Comparison of ENCODE assay signal across 19 cellular contexts in genomic region chr18:31489311-31489710, GRCh38. TPM values are rescaled to one million over a fixed set of nuclear protein-coding genes. Genes with fewer than 3 reads are reported as not detected.
DNase-seq lines count a peak whose midpoint lies in the region; ATAC-seq and TF ChIP-seq lines count a peak whose summit lies in the region.
"Had no signal": no experiment of that assay in that cellular context is flagged by ENCODE, and none has a peak within 500 bp of the region (broad histone marks: within the 10 kb centered on the region; RNA-seq: fewer than 3 reads in every experiment).

No MANE protein-coding gene starts in this region.

- H3K27me3 Mint-ChIP-seq in type B pancreatic cell, result no peaks in the 10 kb centered on the region
- no peaks in the 10 kb centered on the region for H3K27me3 Mint-ChIP-seq in activated naive CD8-positive, alpha-beta T cell treated with anti-CD3 and anti-CD28 coated beads, Interleukin-2, amount 50 U/mL, for 24 hours

- H3K4me2 ChIP-seq in mammary epithelial cell (ENCODE audit: insufficient read depth, low read depth, low read length), result peak overlapping the region; percentile 25
- H3K4me2 ChIP-seq: BLaER1 had no signal

- no peak overlapping the region for H2AFZ ChIP-seq in mammary epithelial cell (ENCODE audit: low read depth, low read length)

- DNase-seq in DMS53 (lab: John Stamatoyannopoulos, UW), result peak; percentile 7
- no peak for DNase-seq in DMS53 treated with DMSO at 0.1 percent for 48 hours (lab: John Stamatoyannopoulos, UW; ENCODE audit: unreplicated experiment)
- DNase-seq in mammary epithelial cell, result peak; percentile 67
- peak; percentile 12 for DNase-seq in iris pigment epithelial cell (ENCODE audit: low read depth)
- DNase-seq in type B pancreatic cell (ENCODE audit: extremely low spot score, unreplicated experiment), result no peak
- no peak for DNase-seq in DMS114 treated with DMSO at 0.1 percent for 48 hours (lab: John Stamatoyannopoulos, UW; ENCODE audit: unreplicated experiment)
- DNase-seq in stimulated activated CD4-positive, alpha-beta T cell treated with anti-CD3 and anti-CD28 coated beads, Interleukin-4, amount 100 ng/mL, for 1 hour, result no peak
- DNase-seq in activated naive CD8-positive, alpha-beta T cell treated with anti-CD3 and anti-CD28 coated beads, Interleukin-2, amount 50 U/mL, for 24 hours, result no peak
- DNase-seq: DMS 273 treated with DMSO at 0.1 percent for 48 hours; HCEC 1CT; IMR-90; Kasumi-1; NCI-H2029; NCI-H2227 treated with DMSO at 0.1 percent for 48 hours; NCI-H526 treated with DMSO at 0.1 percent for 48 hours; NK-92 treated with Interleukin-12 subunit alpha and Interleukin-12 subunit beta, amount 100 ng/mL, for 24 hours; OCI-M1 had no signal

- H3K27ac Mint-ChIP-seq in type B pancreatic cell, result peak overlapping the region; percentile 62
- no peak overlapping the region for H3K27ac Mint-ChIP-seq in activated naive CD8-positive, alpha-beta T cell treated with anti-CD3 and anti-CD28 coated beads, Interleukin-2, amount 50 U/mL, for 24 hours

- TF ChIP-seq CTCF in mammary epithelial cell (conservative IDR thresholded peaks at IDR 0.05 in 1 of 2, IDR thresholded peaks at IDR 0.05 in 1 of 2; ENCODE audit: extremely low read depth in 1 of 2, insufficient read depth in 1 of 2, low read depth in 1 of 2, low read length in 2 of 2) (no peak), type B pancreatic cell (conservative IDR thresholded peaks at IDR 0.05) (no peak)

- no TSS peak for BruUV-seq in mammary epithelial cell (replicated peaks; lab: Mats Ljungman, UMichigan)

- no peak overlapping the region for H3K9ac ChIP-seq in mammary epithelial cell (ENCODE audit: insufficient read depth, low read length)
- H3K9ac ChIP-seq: BLaER1 had no signal

- dilution Hi-C loops in mammary epithelial cell (cut with HindIII; ENCODE audit: low sequenced_read_pairs), result no loop called here

- no peaks in the 10 kb centered on the region for H3K36me3 ChIP-seq in mammary epithelial cell (ENCODE audit: insufficient read depth, low read length)
- H3K36me3 ChIP-seq: BLaER1 had no signal

- peaks cover 54% of the 10 kb centered on the region for H3K4me1 ChIP-seq in mammary epithelial cell (ENCODE audit: insufficient read depth, low read length)
- H3K4me1 ChIP-seq: BLaER1 had no signal

- intact Hi-C loops in mammary epithelial cell (cut with micrococcal nuclease), result no loop called here

- in situ Hi-C loops in mammary epithelial cell (cut with MboI; ENCODE audit: low sequenced_read_pairs in 2 of 2), result no loop called here

- H3K9me3 ChIP-seq in mammary epithelial cell (replicated peaks; ENCODE audit: insufficient read depth, low read length), result no peaks in the 10 kb centered on the region
- H3K9me3 ChIP-seq: BLaER1 had no signal

- CTCF ChIA-PET in mammary epithelial cell (lab: Charles Lee; ENCODE audit: low non-redundant PET), result no interaction called here

- no peaks in the 10 kb centered on the region for H3K36me3 Mint-ChIP-seq in type B pancreatic cell
- no peaks in the 10 kb centered on the region for H3K36me3 Mint-ChIP-seq in activated naive CD8-positive, alpha-beta T cell treated with anti-CD3 and anti-CD28 coated beads, Interleukin-2, amount 50 U/mL, for 24 hours (ENCODE audit: low read depth)

- H3K79me2 ChIP-seq in mammary epithelial cell (ENCODE audit: insufficient read depth, low read length), result no peaks in the 10 kb centered on the region

- H3K9me3 Mint-ChIP-seq in type B pancreatic cell, result peaks cover 6% of the 10 kb centered on the region
- no peaks in the 10 kb centered on the region for H3K9me3 Mint-ChIP-seq in activated naive CD8-positive, alpha-beta T cell treated with anti-CD3 and anti-CD28 coated beads, Interleukin-2, amount 50 U/mL, for 24 hours

- peaks cover 15% of the 10 kb centered on the region for H3K4me1 Mint-ChIP-seq in type B pancreatic cell (ENCODE audit: unreplicated experiment)
- H3K4me1 Mint-ChIP-seq in activated naive CD8-positive, alpha-beta T cell treated with anti-CD3 and anti-CD28 coated beads, Interleukin-2, amount 50 U/mL, for 24 hours, result no peaks in the 10 kb centered on the region

- no peaks in the 10 kb centered on the region for H4K20me1 ChIP-seq in mammary epithelial cell (ENCODE audit: insufficient read depth, low read length)
- H4K20me1 ChIP-seq: BLaER1 had no signal

- H3K4me3 ChIP-seq in mammary epithelial cell (replicated peaks in 1 of 3; ENCODE audit: insufficient read depth in 1 of 3, low read depth in 2 of 3, low read length in 3 of 3), result no peak overlapping the region
- H3K4me3 ChIP-seq: BLaER1 had no signal

- peak overlapping the region; percentile 14 for H3K4me3 Mint-ChIP-seq in type B pancreatic cell
- H3K4me3 Mint-ChIP-seq in activated naive CD8-positive, alpha-beta T cell treated with anti-CD3 and anti-CD28 coated beads, Interleukin-2, amount 50 U/mL, for 24 hours, result no peak overlapping the region

- ATAC-seq in activated naive CD8-positive, alpha-beta T cell treated with anti-CD3 and anti-CD28 coated beads, Interleukin-2, amount 50 U/mL, for 24 hours, result no peak

- 95% methylated on average over 1 of the region's 1 CpG for WGBS in mammary epithelial cell (ENCODE audit: low coverage, missing lambda C conversion rate)

- peak overlapping the region; percentile 92 for H3K27ac ChIP-seq in mammary epithelial cell (ENCODE audit: insufficient read depth, low read depth, low read length)
- H3K27ac ChIP-seq: 22Rv1, BLaER1 had no signal

- no peaks in the 10 kb centered on the region for H3K27me3 ChIP-seq in mammary epithelial cell (ENCODE audit: insufficient read depth, low read length)
- H3K27me3 ChIP-seq: BLaER1 had no signal

RNA-seq across cellular contexts. Expression of gene DSG2, which starts 8.7 kb away (rescaled TPM):
- total RNA-seq in mammary epithelial cell (100 to 1,000 TPM; 110 to 150 TPM), type B pancreatic cell (ENCODE audit: low replicate concordance) (117 and 272 TPM in 2 replicates)
- polyA plus RNA-seq in mammary epithelial cell, result 107 TPM
- 125 TPM for polyA minus RNA-seq in mammary epithelial cell

RNA-seq across cellular contexts. Expression of gene DSG3, which starts 41.8 kb away (rescaled TPM):
- total RNA-seq in mammary epithelial cell (100 to 1,000 TPM; 183 to 383 TPM), type B pancreatic cell (ENCODE audit: low replicate concordance) (1.1 and 4.5 TPM in 2 replicates)
- polyA plus RNA-seq in mammary epithelial cell, result 130 TPM
- 139 TPM for polyA minus RNA-seq in mammary epithelial cell
- total RNA-seq: IMR-90 had no signal
- polyA plus RNA-seq: IMR-90 had no signal

Comparison
In these comparisons a context has a peak if more than half of its experiments do, and no peak if none do; other contexts are left out.
1. DNase-seq: peak in DMS53 (single experiment), mammary epithelial cell (single experiment) and iris pigment epithelial cell (single experiment); none in DMS53 treated with DMSO at 0.1 percent for 48 hours (single experiment), type B pancreatic cell (single experiment), DMS114 treated with DMSO at 0.1 percent for 48 hours (single experiment), stimulated activated CD4-positive, alpha-beta T cell treated with anti-CD3 and anti-CD28 coated beads, Interleukin-4, amount 100 ng/mL, for 1 hour (single experiment) and activated naive CD8-positive, alpha-beta T cell treated with anti-CD3 and anti-CD28 coated beads, Interleukin-2, amount 50 U/mL, for 24 hours (single experiment).
2. RNA of gene DSG3, which starts 41.8 kb away (total RNA-seq): 183 to 383 TPM in mammary epithelial cell; 1.1 to 4.5 TPM in type B pancreatic cell; every median in the first group is over 10 times any median in the second.